ENCODE assay signal across 1 cellular context in the genomic region with DNA sequence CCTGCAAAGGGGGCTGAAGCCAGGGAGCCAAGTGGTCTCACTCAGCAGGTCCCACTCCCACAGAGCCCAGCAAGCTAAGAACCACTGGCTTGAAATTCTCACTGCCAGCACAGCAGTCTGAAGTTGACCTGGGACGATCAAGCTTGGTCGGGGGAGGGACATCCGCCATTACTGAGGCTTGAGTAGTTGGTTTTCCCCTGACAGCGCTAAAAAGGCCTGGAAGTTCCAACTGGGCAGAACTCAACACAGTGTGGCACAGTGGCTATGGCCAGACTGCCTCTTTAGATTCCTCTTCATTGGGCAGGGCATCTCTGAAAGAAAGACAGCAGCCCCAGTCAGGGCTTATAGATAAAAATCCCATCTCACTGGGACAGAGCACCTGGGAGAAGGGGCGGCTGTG.
TF ChIP-seq lines count a peak whose summit lies in the region.

No MANE protein-coding gene starts in this region.

TF ChIP-seq in H1, 55 proteins besides CTCF, POLR2A, EP300 and RAD21:
- TF ChIP-seq YY1 (IDR thresholded peaks at IDR 0.05; ENCODE audit: low read depth, low read length): peak; percentile 47; the same call in 1 of the 2 replicates
TF ChIP-seq in H1: peak in this region for 1; not testable (repeated sequence) for 54.
